8 cellular contexts compared by ENCODE assay signal in genomic region chr3:142963266-142964149, GRCh38. TPM values are rescaled to one million over a fixed set of nuclear protein-coding genes. Genes with fewer than 3 reads are reported as not detected.
A peak's percentile ranks its signal among the peaks of the same experiment; 100 is the strongest.
DNase-seq lines count a peak whose midpoint lies in the region; ATAC-seq, FAIRE-seq and TF ChIP-seq lines count a peak whose summit lies in the region.

PAQR9 (minus strand) TSS chr3:142963674; CDS start chr3:142963336, 338 bp downstream.

- H2AFZ ChIP-seq in GM12878 (ENCODE audit: control insufficient read depth, low read depth, low read length) = no peak within 1 kb of the TSS; the same call in 1 of the 2 replicates

- H3K9me3 Mint-ChIP-seq in stimulated activated naive B cell treated with anti-CD40 and anti-IgM and Interleukin-4, amounts not matched to agents 10 μg/mL and 1 μg/mL and 100 μg/mL, for 72 hours = no peaks in the 10 kb centered on the region

- no peak for FAIRE-seq in GM12892 (lab: Jason Lieb, UNC)
- no peak for FAIRE-seq in GM12878 (lab: Jason Lieb, UNC)

- H3K36me3 ChIP-seq in GM12878 (ENCODE audit: control insufficient read depth in 2 of 2, insufficient read depth in 2 of 2, low read length in 1 of 2) (no peaks in the 10 kb centered on the region), iPS-20b (ENCODE audit: insufficient read depth, low read depth, low read length) (no peaks in the 10 kb centered on the region)

- intact Hi-C loops in GM12878 (cut with micrococcal nuclease; ENCODE audit: unreplicated experiment) = no loop called here

- ATAC-seq in GM12878 (peak; percentile 42; the same call in 2 of the 3 replicates), HG03457 (IDR thresholded peaks at IDR 0.05; ENCODE audit: unreplicated experiment) (no peak), HG02610 (IDR thresholded peaks at IDR 0.05; ENCODE audit: unreplicated experiment) (no peak)
- peak; percentile 60 to 67 for ATAC-seq in stimulated activated naive B cell treated with anti-CD40 and anti-IgM and Interleukin-4, amounts not matched to agents 10 μg/mL and 1 μg/mL and 100 μg/mL, for 72 hours (replicated peaks)

- H3K27me3 ChIP-seq in AG04450 (ENCODE audit: control insufficient read depth, insufficient read depth, low read length) = peaks cover 36% of the 10 kb centered on the region
- H3K27me3 ChIP-seq in GM12878 (replicated peaks in 1 of 2; ENCODE audit: control insufficient read depth in 2 of 2, insufficient read depth in 2 of 2, low read length in 1 of 2) = peaks cover 7 to 17% of the 10 kb centered on the region in 2 experiments
- H3K27me3 ChIP-seq in iPS-20b (ENCODE audit: insufficient read depth, low read length) = peaks cover 51% of the 10 kb centered on the region

- POLR2A ChIA-PET in AG04450 (lab: Yijun Ruan, JAX) (interaction anchor here (0.7 kb wide), 1 partner anchor 328 kb away, joined by 3 read pairs; no protein-coding TSS in a partner anchor), GM12878 (lab: Charles Lee) (no interaction called here)

- 3% methylated on average over 56 of the region's 126 CpGs for WGBS in GM12878 (ENCODE audit: insufficient coverage, insufficient replicate concordance, low lambda C conversion rate, missing lambda C conversion rate)

- no peak for TF ChIP-seq EP300 in GM12878 (IDR thresholded peaks at IDR 0.05; ENCODE audit: borderline replicate concordance in 1 of 2, control insufficient read depth in 1 of 2, low read depth in 2 of 2, low read length in 2 of 2)

- SMC1A ChIA-PET in GM12878 (lab: Charles Lee; ENCODE audit: uncharacterized antibody, unreplicated experiment) = no interaction called here

- peaks cover 40 to 57% of the 10 kb centered on the region in 2 donors for H3K27me3 Mint-ChIP-seq in stimulated activated naive B cell treated with anti-CD40 and anti-IgM and Interleukin-4, amounts not matched to agents 10 μg/mL and 1 μg/mL and 100 μg/mL, for 72 hours

- peaks cover 11% of the 10 kb centered on the region for H3K9me3 ChIP-seq in AG04450 (ENCODE audit: control insufficient read depth, insufficient read depth, low read length)
- no peaks in the 10 kb centered on the region; the same call in 2 of the 3 replicates for H3K9me3 ChIP-seq in GM12878 (replicated peaks; ENCODE audit: control insufficient read depth, insufficient read depth, low read length)
- H3K9me3 ChIP-seq in iPS-20b (ENCODE audit: insufficient read depth, low read depth, low read length) = no peaks in the 10 kb centered on the region

- peaks cover 11 to 16% of the 10 kb centered on the region in 2 donors for H3K4me1 Mint-ChIP-seq in stimulated activated naive B cell treated with anti-CD40 and anti-IgM and Interleukin-4, amounts not matched to agents 10 μg/mL and 1 μg/mL and 100 μg/mL, for 72 hours

- in situ Hi-C loops in GM12878 (cut with MboI) = no loop called here

- DNase-seq in AG04450 (ENCODE audit: low read depth, low spot score) = no peak
- DNase-seq in GM12892 (ENCODE audit: insufficient read length) = peak; percentile 36
- peak; percentile 53 for DNase-seq in NB4 (ENCODE audit: low read depth)
- no peak for DNase-seq in GM12878 (ENCODE audit: low read depth, low spot score)
- DNase-seq in stimulated activated naive B cell treated with anti-CD40 and anti-IgM and Interleukin-4, amounts not matched to agents 10 μg/mL and 1 μg/mL and 100 μg/mL, for 72 hours = no peak

- RAD21 ChIA-PET in GM12878 (lab: Charles Lee; ENCODE audit: unreplicated experiment) = no interaction called here

- H3K36me3 Mint-ChIP-seq in stimulated activated naive B cell treated with anti-CD40 and anti-IgM and Interleukin-4, amounts not matched to agents 10 μg/mL and 1 μg/mL and 100 μg/mL, for 72 hours = peaks cover 3 to 5% of the 10 kb centered on the region in 2 donors

- H3K9ac ChIP-seq in GM12878 (ENCODE audit: control insufficient read depth, insufficient read depth, low read length) (no peak within 1 kb of the TSS), iPS-20b (ENCODE audit: low read depth, low read length) (peak within 1 kb of the TSS; percentile 69; the same call in 1 of the 2 replicates)

- no peaks in the 10 kb centered on the region for H3K4me1 ChIP-seq in GM12878 (ENCODE audit: control insufficient read depth, insufficient read depth, low read length)
- no peaks in the 10 kb centered on the region for H3K4me1 ChIP-seq in iPS-20b (ENCODE audit: insufficient read depth, low read length)

- TF ChIP-seq RAD21 in GM12878 (IDR thresholded peaks at IDR 0.05; ENCODE audit: insufficient read depth, low read depth, low read length) = no peak

- peak within 1 kb of the TSS; percentile 64; the same call in 1 of the 2 replicates for H3K4me2 ChIP-seq in GM12878 (ENCODE audit: control insufficient read depth, insufficient read depth)

- no peak within 1 kb of the TSS for H3K27ac ChIP-seq in AG04450 (ENCODE audit: low read depth, low read length)
- H3K27ac ChIP-seq in GM12878 (ENCODE audit: control insufficient read depth, insufficient read depth) = no peak within 1 kb of the TSS
- no peak within 1 kb of the TSS for H3K27ac ChIP-seq in iPS-20b (ENCODE audit: low read length)

- H3K27ac Mint-ChIP-seq in stimulated activated naive B cell treated with anti-CD40 and anti-IgM and Interleukin-4, amounts not matched to agents 10 μg/mL and 1 μg/mL and 100 μg/mL, for 72 hours = no peak within 1 kb of the TSS

- H4K20me1 ChIP-seq in GM12878 (ENCODE audit: control insufficient read depth, insufficient read depth) = no peaks in the 10 kb centered on the region

- no peak for TF ChIP-seq POLR2A in GM12892 (IDR thresholded peaks at IDR 0.05; ENCODE audit: low read depth, low read length)
- TF ChIP-seq POLR2A in NB4 (IDR thresholded peaks at IDR 0.05; ENCODE audit: extremely low read depth, insufficient read length) = no peak
- no peak for TF ChIP-seq POLR2A in GM12878 (IDR thresholded peaks at IDR 0.05; ENCODE audit: low read depth, low read length)

- no peaks in the 10 kb centered on the region for H3K79me2 ChIP-seq in GM12878 (ENCODE audit: control insufficient read depth, insufficient read depth, low read length)

- TF ChIP-seq CTCF in AG04450 (IDR thresholded peaks at IDR 0.05; ENCODE audit: low read depth, low read length) = no peak
- no peak for TF ChIP-seq CTCF in NB4 (IDR thresholded peaks at IDR 0.05; ENCODE audit: low read depth, low read length)
- no peak for TF ChIP-seq CTCF in GM12878 (IDR thresholded peaks at IDR 0.05 in 2 of 3, conservative IDR thresholded peaks at IDR 0.05 in 1 of 3; ENCODE audit: control insufficient read depth in 2 of 3, extremely low read depth in 1 of 3, insufficient read depth in 1 of 3, low read depth in 3 of 3, low read length in 3 of 3)

- H3K4me3 Mint-ChIP-seq in stimulated activated naive B cell treated with anti-CD40 and anti-IgM and Interleukin-4, amounts not matched to agents 10 μg/mL and 1 μg/mL and 100 μg/mL, for 72 hours = peak within 1 kb of the TSS; percentile 78 to 83

- CTCF ChIA-PET in AG04450 (lab: Charles Lee) = interaction anchor here (1.4 kb wide), 1 partner anchor 135 kb away, joined by 5 read pairs; no protein-coding TSS in a partner anchor
- CTCF ChIA-PET in GM12878 (lab: Yijun Ruan, JAX) = interaction anchor here (0.6 kb wide), 1 partner anchor 197 kb away, joined by 3 read pairs; no protein-coding TSS in a partner anchor

- BruUV-seq in GM12878 (replicated peaks; lab: Mats Ljungman, UMichigan) = no TSS peak

- H3K4me3 ChIP-seq in AG04450 (ENCODE audit: low read depth, low read length) = peak within 1 kb of the TSS; percentile 55
- peak within 1 kb of the TSS; percentile 35 for H3K4me3 ChIP-seq in NB4 (ENCODE audit: low read depth, low read length)
- peak within 1 kb of the TSS; percentile 44; the same call in 1 of the 2 replicates for H3K4me3 ChIP-seq in GM12878
- H3K4me3 ChIP-seq in iPS-20b (ENCODE audit: low read length) = peak within 1 kb of the TSS; percentile 79

TF ChIP-seq in GM12878, 131 proteins besides CTCF, POLR2A, EP300 and RAD21 (continues in another document):
- TF ChIP-seq MXI1 (IDR thresholded peaks at IDR 0.05; ENCODE audit: low read depth, low read length) (no peak), ESRRA (IDR thresholded peaks at IDR 0.05; ENCODE audit: low read length) (no peak), PKNOX1 (IDR thresholded peaks at IDR 0.05) (no peak)

RNA-seq across cellular contexts. Expression of gene PAQR9, which starts in this region (rescaled TPM):
- polyA plus RNA-seq in AG04450 (2011; rRNA removed) = not detected in 2 replicates
- polyA minus RNA-seq in AG04450 (2011; rRNA and poly(A)+ RNA removed) = not detected in 2 replicates
- not detected for polyA plus RNA-seq in GM12892 (2012; ENCODE audit: missing spikeins)
- not detected in 2 replicates for total RNA-seq in GM12878 (2013; cell fraction: nucleolus; rRNA removed)
- not detected in 2 replicates for total RNA-seq in GM12878 (2014; rRNA removed)
- not detected in 2 replicates for total RNA-seq in GM12878 (2014; rRNA removed; fragmentation: Illumina TruSeq; extraction: Trizol)
- not detected in 2 replicates for total RNA-seq in GM12878 (2021)
- not detected for polyA plus RNA-seq in GM12878 (2011; ENCODE audit: low read depth)
- polyA plus RNA-seq in GM12878 (2011; rRNA removed) = not detected in 2 replicates
- not detected in 2 replicates for polyA plus RNA-seq in GM12878 (2011; cell fraction: cytosol; rRNA removed)
- not detected in 2 replicates for polyA plus RNA-seq in GM12878 (2011; cell fraction: nucleus; rRNA removed)
- polyA plus RNA-seq in GM12878 (2012) = not detected in 2 replicates
- not detected in 2 replicates for polyA plus RNA-seq in GM12878 (2014; fragmentation: Illumina TruSeq; extraction: Trizol)
- polyA plus RNA-seq in GM12878 (2014; fragmentation: Nextera tagmentation; extraction: Ambion mirVana) = not detected
- not detected in 2 replicates for polyA plus RNA-seq in GM12878 (2014; rRNA removed)
- not detected for polyA plus RNA-seq in GM12878 (2016; fragmentation: Nextera tagmentation; extraction: Ambion mirVana)
- 0.05 TPM in 1 of 2 replicates, not detected in the other for polyA minus RNA-seq in GM12878 (2011; rRNA and poly(A)+ RNA removed)
- polyA minus RNA-seq in GM12878 (2011; cell fraction: cytosol; rRNA and poly(A)+ RNA removed) = not detected in 2 replicates
- polyA minus RNA-seq in GM12878 (2011; cell fraction: nucleus; rRNA and poly(A)+ RNA removed) = 0.12 TPM in 1 of 2 replicates, not detected in the other

Comparison
In these comparisons a context has a peak if more than half of its experiments do, and no peak if none do; other contexts are left out.
1. Peak in ATAC-seq, H3K4me3 ChIP-seq and H3K4me2 ChIP-seq in GM12878; RNA of the gene not detected or under 1 TPM.
2. DNase-seq: peak in GM12892 (single experiment) and NB4 (single experiment); none in AG04450 (single experiment), GM12878 (single experiment) and stimulated activated naive B cell treated with anti-CD40 and anti-IgM and Interleukin-4, amounts not matched to agents 10 μg/mL and 1 μg/mL and 100 μg/mL, for 72 hours (single experiment).
3. ATAC-seq: peak in stimulated activated naive B cell treated with anti-CD40 and anti-IgM and Interleukin-4, amounts not matched to agents 10 μg/mL and 1 μg/mL and 100 μg/mL, for 72 hours (2 of 2); none in HG03457 (single experiment) and HG02610 (single experiment).
4. Peak in every context shown above with its lines, with median percentiles within 50 percentile points of each other: H3K4me3 ChIP-seq.